2 cellular contexts compared by ENCODE assay signal in the genomic region with DNA sequence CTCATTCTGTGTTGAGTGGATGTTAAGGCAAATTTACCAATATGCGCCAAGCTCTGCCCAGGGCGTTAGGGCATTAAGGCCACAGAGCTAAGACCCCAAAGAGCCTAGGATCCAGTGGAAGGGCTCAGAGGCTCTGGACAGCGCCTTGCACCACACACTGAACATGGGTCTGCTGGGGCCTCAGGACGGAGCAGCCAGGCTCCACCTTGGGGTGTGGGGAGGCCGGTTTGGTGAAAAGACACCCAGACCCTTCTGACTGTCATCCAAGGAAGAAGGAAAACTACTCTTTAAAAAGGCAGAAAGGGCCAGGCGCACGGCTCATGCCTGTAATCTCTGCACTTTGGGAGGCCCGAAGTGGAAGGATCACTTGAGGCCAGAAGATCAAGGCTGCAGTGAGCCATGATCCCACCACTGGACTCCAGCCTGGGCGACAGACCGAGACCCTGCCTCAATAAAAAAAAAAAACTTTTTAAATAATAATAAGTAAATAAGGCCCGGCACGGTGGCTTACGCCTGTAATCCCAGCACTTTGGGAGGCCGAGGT.
TF ChIP-seq lines count a peak whose summit lies in the region.

No MANE protein-coding gene starts in this region.

TF ChIP-seq in SK-N-SH, 30 proteins besides CTCF, POLR2A, EP300 and RAD21:
- no peak for TF ChIP-seq FOXJ3 (CRISPR knock-in tag; IDR thresholded peaks at IDR 0.05)
- TF ChIP-seq FOXM1 (IDR thresholded peaks at IDR 0.05; ENCODE audit: low read depth), result no peak
- TF ChIP-seq MAX (IDR thresholded peaks at IDR 0.05; ENCODE audit: low read depth), result no peak
- no peak for TF ChIP-seq JUND (IDR thresholded peaks at IDR 0.05)
- no peak for TF ChIP-seq TEAD4 (IDR thresholded peaks at IDR 0.05; ENCODE audit: borderline replicate concordance, insufficient read depth)
- TF ChIP-seq POLR2AphosphoS5 (IDR thresholded peaks at IDR 0.05; ENCODE audit: low read depth, low read length), result no peak
- TF ChIP-seq GABPA (IDR thresholded peaks at IDR 0.05; ENCODE audit: low read depth), result no peak
- TF ChIP-seq USF2 (IDR thresholded peaks at IDR 0.05; ENCODE audit: borderline replicate concordance, low read depth, low read length), result no peak
- no peak for TF ChIP-seq PBX3 (IDR thresholded peaks at IDR 0.05)
- no peak for TF ChIP-seq NFIC (IDR thresholded peaks at IDR 0.05; ENCODE audit: borderline replicate concordance)
- TF ChIP-seq, protein P1, sequence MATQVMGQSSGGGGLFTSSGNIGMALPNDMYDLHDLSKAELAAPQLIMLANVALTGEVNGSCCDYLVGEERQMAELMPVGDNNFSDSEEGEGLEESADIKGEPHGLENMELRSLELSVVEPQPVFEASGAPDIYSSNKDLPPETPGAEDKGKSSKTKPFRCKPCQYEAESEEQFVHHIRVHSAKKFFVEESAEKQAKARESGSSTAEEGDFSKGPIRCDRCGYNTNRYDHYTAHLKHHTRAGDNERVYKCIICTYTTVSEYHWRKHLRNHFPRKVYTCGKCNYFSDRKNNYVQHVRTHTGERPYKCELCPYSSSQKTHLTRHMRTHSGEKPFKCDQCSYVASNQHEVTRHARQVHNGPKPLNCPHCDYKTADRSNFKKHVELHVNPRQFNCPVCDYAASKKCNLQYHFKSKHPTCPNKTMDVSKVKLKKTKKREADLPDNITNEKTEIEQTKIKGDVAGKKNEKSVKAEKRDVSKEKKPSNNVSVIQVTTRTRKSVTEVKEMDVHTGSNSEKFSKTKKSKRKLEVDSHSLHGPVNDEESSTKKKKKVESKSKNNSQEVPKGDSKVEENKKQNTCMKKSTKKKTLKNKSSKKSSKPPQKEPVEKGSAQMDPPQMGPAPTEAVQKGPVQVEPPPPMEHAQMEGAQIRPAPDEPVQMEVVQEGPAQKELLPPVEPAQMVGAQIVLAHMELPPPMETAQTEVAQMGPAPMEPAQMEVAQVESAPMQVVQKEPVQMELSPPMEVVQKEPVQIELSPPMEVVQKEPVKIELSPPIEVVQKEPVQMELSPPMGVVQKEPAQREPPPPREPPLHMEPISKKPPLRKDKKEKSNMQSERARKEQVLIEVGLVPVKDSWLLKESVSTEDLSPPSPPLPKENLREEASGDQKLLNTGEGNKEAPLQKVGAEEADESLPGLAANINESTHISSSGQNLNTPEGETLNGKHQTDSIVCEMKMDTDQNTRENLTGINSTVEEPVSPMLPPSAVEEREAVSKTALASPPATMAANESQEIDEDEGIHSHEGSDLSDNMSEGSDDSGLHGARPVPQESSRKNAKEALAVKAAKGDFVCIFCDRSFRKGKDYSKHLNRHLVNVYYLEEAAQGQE (IDR thresholded peaks at IDR 0.05; ENCODE audit: low read depth, low read length), result no peak
- TF ChIP-seq USF1 (IDR thresholded peaks at IDR 0.05; ENCODE audit: borderline replicate concordance, low read depth), result no peak
- TF ChIP-seq TAF1 (IDR thresholded peaks at IDR 0.05; ENCODE audit: borderline replicate concordance, low read depth, low read length), result no peak

TF ChIP-seq in SK-N-SH treated with all-trans-retinoic acid at 6 μM for 48 hours, 23 proteins besides CTCF, POLR2A, EP300 and RAD21:
- no peak for TF ChIP-seq CREB5 (CRISPR knock-in tag; IDR thresholded peaks at IDR 0.05; ENCODE audit: low read depth)
- no peak for TF ChIP-seq TOX (CRISPR knock-in tag; IDR thresholded peaks at IDR 0.05; ENCODE audit: borderline replicate concordance)
- no peak for TF ChIP-seq ZNF565 (CRISPR knock-in tag; conservative IDR thresholded peaks at IDR 0.05; ENCODE audit: low read depth)
